Comparison of ENCODE assay signal across 1 cellular context in genomic region chr5:160479220-160479619, GRCh38.
TF ChIP-seq lines count a peak whose summit lies in the region.

No MANE protein-coding gene starts in this region.

TF ChIP-seq in SK-N-SH treated with all-trans-retinoic acid at 6 μM for 48 hours, 23 proteins besides CTCF, POLR2A, EP300 and RAD21 (continued from another document):
- TF ChIP-seq TSHZ2 (CRISPR knock-in tag; IDR thresholded peaks at IDR 0.05) (no peak), POU6F1 (CRISPR knock-in tag; IDR thresholded peaks at IDR 0.05; ENCODE audit: borderline replicate concordance, low read depth) (no peak), ZNF70 (CRISPR knock-in tag; IDR thresholded peaks at IDR 0.05) (no peak), ZNF565 (CRISPR knock-in tag; conservative IDR thresholded peaks at IDR 0.05; ENCODE audit: low read depth) (no peak), CSDC2 (CRISPR knock-in tag; IDR thresholded peaks at IDR 0.05) (no peak)
